24 cellular contexts compared by ENCODE assay signal in the genomic region with DNA sequence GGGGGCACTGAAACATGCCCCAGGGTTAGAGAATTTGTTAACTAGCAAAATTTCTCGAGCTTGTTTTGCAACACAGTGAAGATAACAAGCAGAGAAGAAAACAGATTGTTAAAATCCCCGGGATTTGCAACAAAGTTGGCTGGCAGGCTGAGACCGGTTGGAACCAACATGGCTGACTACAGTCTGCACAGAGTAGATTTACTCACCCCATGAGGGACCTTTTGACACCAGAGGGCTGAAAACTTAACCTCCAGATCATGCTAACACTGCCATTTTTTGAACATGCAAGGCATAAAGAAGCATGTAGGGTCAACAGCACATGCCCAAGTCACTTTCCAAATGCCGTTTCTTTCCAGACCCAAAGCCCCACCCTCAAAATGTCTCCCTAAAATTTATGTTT.
DNase-seq lines count a peak whose midpoint lies in the region; ATAC-seq, FAIRE-seq and TF ChIP-seq lines count a peak whose summit lies in the region.
"Had no signal": no experiment of that assay in that cellular context is flagged by ENCODE, and none has a peak within 500 bp of the region (broad histone marks: within the 10 kb centered on the region; RNA-seq: fewer than 3 reads in every experiment).

No MANE protein-coding gene starts in this region.

- intact Hi-C loops in IMR-90 (cut with micrococcal nuclease) = loop anchor here (5.0 kb wide), 1 partner anchor 34 kb away; no protein-coding TSS in a partner anchor

- H4K8ac ChIP-seq in IMR-90 (ENCODE audit: low read depth in 2 of 2, low read length in 2 of 2) = no peak overlapping the region; a peak in 1 of 4 replicates
- no peak overlapping the region for H4K8ac ChIP-seq in neuronal stem cell (ENCODE audit: low read depth, low read length)

- H2BK12ac ChIP-seq in neuronal stem cell (ENCODE audit: low read length) = no peak overlapping the region

- no peak overlapping the region for H2BK120ac ChIP-seq in IMR-90 (ENCODE audit: low read depth, low read length)
- no peak overlapping the region for H2BK120ac ChIP-seq in neuronal stem cell (ENCODE audit: low read depth, low read length)

- H3K56ac ChIP-seq in IMR-90 (ENCODE audit: extremely low read depth, insufficient read depth, low read length) = no peak overlapping the region

- H3K4me2 ChIP-seq in DND-41 (ENCODE audit: insufficient read depth, low read length) = no peak overlapping the region
- H3K4me2 ChIP-seq in IMR-90 (ENCODE audit: low read depth, low read length) = no peak overlapping the region
- H3K4me2 ChIP-seq in neuronal stem cell (ENCODE audit: insufficient read depth, low read length, poor library complexity, severe bottlenecking) = no peak overlapping the region
- H3K4me2 ChIP-seq: BLaER1 had no signal

- no peak for TF ChIP-seq RAD21 in IMR-90 (IDR thresholded peaks at IDR 0.05; ENCODE audit: low read length)

- H4K20me1 ChIP-seq in DND-41 (ENCODE audit: insufficient read depth, low read length) (no peaks in the 10 kb centered on the region), IMR-90 (ENCODE audit: insufficient read depth, low read length) (no peaks in the 10 kb centered on the region)
- H4K20me1 ChIP-seq: BLaER1 had no signal

- FAIRE-seq in urothelium cell line (lab: Jason Lieb, UNC) = no peak
- FAIRE-seq: A204.1, GM12878, GM19239, H54 had no signal

- H2BK15ac ChIP-seq in IMR-90 (ENCODE audit: low read depth, low read length) (no peak overlapping the region), neuronal stem cell (ENCODE audit: low read length) (no peak overlapping the region)

- no peaks in the 10 kb centered on the region for H3K4me1 ChIP-seq in DND-41 (ENCODE audit: insufficient read depth, low read length)
- no peaks in the 10 kb centered on the region for H3K4me1 ChIP-seq in IMR-90 (ENCODE audit: control insufficient read depth, insufficient read depth, low read length)
- no peaks in the 10 kb centered on the region for H3K4me1 ChIP-seq in neuronal stem cell (ENCODE audit: control insufficient read depth in 2 of 2, insufficient read depth in 1 of 2, low read depth in 1 of 2, low read length in 2 of 2)
- H3K4me1 ChIP-seq: BLaER1, Caco-2, HAP-1 had no signal

- in situ Hi-C loops in IMR-90 (cut with MboI; ENCODE audit: low sequenced_read_pairs) = no loop called here

- H3K9me1 ChIP-seq in IMR-90 (ENCODE audit: insufficient read depth, low read length) = no peaks in the 10 kb centered on the region

- H4K91ac ChIP-seq in IMR-90 (ENCODE audit: insufficient read depth, low read depth, low read length) = no peak overlapping the region
- H4K91ac ChIP-seq in neuronal stem cell (ENCODE audit: low read depth, low read length, poor library complexity) = no peak overlapping the region

- H2AK5ac ChIP-seq in IMR-90 (ENCODE audit: low read depth, low read length) = no peak overlapping the region
- H2AK5ac ChIP-seq in neuronal stem cell (ENCODE audit: low read depth, low read length) = no peak overlapping the region

- H3K79me1 ChIP-seq in IMR-90 (ENCODE audit: low read depth in 1 of 2, low read length in 2 of 2) (no peaks in the 10 kb centered on the region), neuronal stem cell (ENCODE audit: low read depth, low read length) (no peaks in the 10 kb centered on the region)

- no peak for TF ChIP-seq CTCF in DND-41 (IDR thresholded peaks at IDR 0.05; ENCODE audit: borderline replicate concordance, extremely low read depth, low read length, poor library complexity, severe bottlenecking)
- no peak for TF ChIP-seq CTCF in IMR-90 (conservative IDR thresholded peaks at IDR 0.05; ENCODE audit: low read depth, low read length)
- no peak for TF ChIP-seq CTCF in fibroblast of villous mesenchyme (IDR thresholded peaks at IDR 0.05; ENCODE audit: insufficient read depth, low read depth, low read length)

- no peaks in the 10 kb centered on the region for H3K79me2 ChIP-seq in DND-41 (ENCODE audit: insufficient read depth, low read length)

- H3K27me3 ChIP-seq in DND-41 (ENCODE audit: insufficient read depth, low read length, poor library complexity) = no peaks in the 10 kb centered on the region
- H3K27me3 ChIP-seq in IMR-90 (ENCODE audit: control insufficient read depth, insufficient read depth, low read length) = no peaks in the 10 kb centered on the region; the same call in none of the 2 replicates
- H3K27me3 ChIP-seq in neuronal stem cell (ENCODE audit: control insufficient read depth in 3 of 3, insufficient read depth in 3 of 3, low read depth in 1 of 3, low read length in 3 of 3) = no peaks in the 10 kb centered on the region
- H3K27me3 ChIP-seq: BLaER1 had no signal

- H3K9ac ChIP-seq in DND-41 (ENCODE audit: low read depth, low read length) (no peak overlapping the region), IMR-90 (ENCODE audit: low read depth, low read length) (no peak overlapping the region), neuronal stem cell (ENCODE audit: low read depth, low read length, poor library complexity) (no peak overlapping the region)
- H3K9ac ChIP-seq: BLaER1 had no signal

- CTCF ChIA-PET in IMR-90 (lab: Yijun Ruan, JAX) = no interaction called here

- DNase-seq in DND-41 (no peak), IMR-90 (no peak), fibroblast of villous mesenchyme (ENCODE audit: low read depth) (peak; percentile 50), neuronal stem cell (ENCODE audit: low spot score) (no peak), urothelium cell line (ENCODE audit: low spot score) (no peak), medulla oblongata (ENCODE audit: extremely low spot score) (no peak), cortex of kidney (lab: John Stamatoyannopoulos, UW) (no peak)
- DNase-seq: Caco-2; CD4-positive, CD25-positive, alpha-beta regulatory T cell; CD8-positive, alpha-beta T cell; DMS153; EL; GDM1; GOT3; HFFc6 had no signal

- H3K36me3 ChIP-seq in DND-41 (ENCODE audit: insufficient read depth, low read length) = no peaks in the 10 kb centered on the region
- no peaks in the 10 kb centered on the region for H3K36me3 ChIP-seq in IMR-90 (ENCODE audit: control insufficient read depth, insufficient read depth, low read length)
- no peaks in the 10 kb centered on the region for H3K36me3 ChIP-seq in neuronal stem cell (replicated peaks in 1 of 2; ENCODE audit: control insufficient read depth in 2 of 2, insufficient read depth in 2 of 2, low read length in 2 of 2)
- H3K36me3 ChIP-seq: BLaER1, HAP-1 had no signal

- H3K14ac ChIP-seq in IMR-90 (replicated peaks; ENCODE audit: low read depth, low read length) (no peak overlapping the region), neuronal stem cell (ENCODE audit: low read length) (no peak overlapping the region)

- no peak overlapping the region for H4K5ac ChIP-seq in IMR-90 (ENCODE audit: low read depth, low read length)

- H3K23ac ChIP-seq in IMR-90 (ENCODE audit: low read depth, low read length) = no peak overlapping the region
- no peak overlapping the region for H3K23ac ChIP-seq in neuronal stem cell (ENCODE audit: low read depth, low read length, poor library complexity)

- H3K4me3 ChIP-seq in DND-41 (ENCODE audit: low read depth in 1 of 2, low read length in 2 of 2) = no peak overlapping the region
- no peak overlapping the region for H3K4me3 ChIP-seq in IMR-90 (ENCODE audit: insufficient read depth, low read depth, low read length)
- H3K4me3 ChIP-seq in fibroblast of villous mesenchyme (ENCODE audit: low read depth, low read length) = no peak overlapping the region
- no peak overlapping the region for H3K4me3 ChIP-seq in neuronal stem cell (ENCODE audit: low read length in 2 of 2)
- H3K4me3 ChIP-seq: BLaER1, GM12878, HAP-1 had no signal

- H3K18ac ChIP-seq in IMR-90 (ENCODE audit: low read depth, low read length) (peak overlapping the region; percentile 2; the same call in 1 of the 2 replicates), neuronal stem cell (ENCODE audit: low read length) (no peak overlapping the region)

- WGBS in IMR-90 (ENCODE audit: extremely low coverage in 2 of 2, insufficient read length in 1 of 2), 2 experiments = 59% methylated on average over 3 of the region's 4 CpGs; no CpG with 5 or more reads in 1 of the 2 experiments
- no CpG with 5 or more reads among the region's 4 CpGs for WGBS in neuronal stem cell (ENCODE audit: extremely low coverage in 2 of 2, insufficient read length in 2 of 2, insufficient replicate concordance in 1 of 2), 2 donors

- H3K27ac ChIP-seq in DND-41 (ENCODE audit: low read length) (no peak overlapping the region), IMR-90 (ENCODE audit: insufficient read depth, low read length) (no peak overlapping the region), neuronal stem cell (replicated peaks; ENCODE audit: low read length) (no peak overlapping the region)
- H3K27ac ChIP-seq: 22Rv1, BLaER1, C4-2B had no signal

- no peak for TF ChIP-seq POLR2A in IMR-90 (IDR thresholded peaks at IDR 0.05; ENCODE audit: low read depth, low read length)

- 0 out of 2 replicates have a peak overlapping the region, but pooled peaks have one; percentile 52 for H2BK20ac ChIP-seq in IMR-90 (ENCODE audit: low read depth, low read length)

- no peak overlapping the region for H2AK9ac ChIP-seq in IMR-90 (replicated peaks; ENCODE audit: low read depth, low read length, poor library complexity)

- H2BK5ac ChIP-seq in IMR-90 (ENCODE audit: low read depth, low read length, poor library complexity, severe bottlenecking) (no peak overlapping the region), neuronal stem cell (ENCODE audit: low read length) (no peak overlapping the region)

- POLR2A ChIA-PET in IMR-90 (lab: Charles Lee; ENCODE audit: unreplicated experiment) = no interaction called here

- no peaks in the 10 kb centered on the region for H3K9me3 ChIP-seq in DND-41 (ENCODE audit: insufficient read depth, low read length, severe bottlenecking)
- H3K9me3 ChIP-seq in IMR-90 (ENCODE audit: control insufficient read depth, insufficient read depth, low read length) = no peaks in the 10 kb centered on the region; the same call in 1 of the 2 replicates
- peaks cover 0 to 1% of the 10 kb centered on the region in 2 donors for H3K9me3 ChIP-seq in neuronal stem cell (replicated peaks in 1 of 2; ENCODE audit: control insufficient read depth in 2 of 2, insufficient read depth in 1 of 2, low read depth in 1 of 2, low read length in 2 of 2)
- H3K9me3 ChIP-seq: BLaER1, Caco-2, HAP-1 had no signal

- no TSS peak for BruUV-seq in IMR-90 (replicated peaks; lab: Mats Ljungman, UMichigan)

- H2AFZ ChIP-seq in DND-41 (ENCODE audit: low read depth, low read length) (peak overlapping the region; percentile 39; the same call in 1 of the 2 replicates), IMR-90 (replicated peaks; ENCODE audit: low read length, poor library complexity) (no peak overlapping the region), neuronal stem cell (ENCODE audit: low read length) (peak overlapping the region; percentile 49)

- dilution Hi-C loops in IMR-90 (cut with HindIII; ENCODE audit: low sequenced_read_pairs, unreplicated experiment) = no loop called here

- ATAC-seq in DND-41 (ENCODE audit: insufficient read depth, low read depth) (no peak), IMR-90 (ENCODE audit: low read depth) (no peak), HG02610 (IDR thresholded peaks at IDR 0.05; ENCODE audit: unreplicated experiment) (no peak)
- ATAC-seq: CD8-positive, alpha-beta T cell; GM12878 had no signal

- H3K4ac ChIP-seq in IMR-90 (ENCODE audit: low read depth, low read length) (no peak overlapping the region; the same call in 1 of the 2 replicates), neuronal stem cell (ENCODE audit: low read length) (no peak overlapping the region)

TF ChIP-seq in IMR-90, 13 proteins besides CTCF, POLR2A, EP300 and RAD21 (continues in another document):
- TF ChIP-seq NFE2L2 (IDR thresholded peaks at IDR 0.05; ENCODE audit: low read depth, low read length) (no peak), RFX5 (IDR thresholded peaks at IDR 0.05; ENCODE audit: low read depth, low read length) (no peak)
